In genomic region chr3:51940648-51941421, GRCh38 we compare ENCODE assay signal across 1 cellular context.
TF ChIP-seq lines count a peak whose summit lies in the region.

No MANE protein-coding gene starts in this region.

TF ChIP-seq in IMR-90, 13 proteins besides CTCF, POLR2A, EP300 and RAD21 (continued from another document):
- TF ChIP-seq CEBPB (IDR thresholded peaks at IDR 0.05; ENCODE audit: low read depth, low read length) (peak; percentile 36), MAZ (IDR thresholded peaks at IDR 0.05; ENCODE audit: borderline replicate concordance, low read depth, low read length) (no peak), FOS (IDR thresholded peaks at IDR 0.05; ENCODE audit: low read depth, low read length) (no peak), CHD1 (IDR thresholded peaks at IDR 0.05; ENCODE audit: low read depth, low read length) (no peak), MAFK (IDR thresholded peaks at IDR 0.05; ENCODE audit: low read depth, low read length) (no peak)
- TF ChIP-seq, protein P1, sequence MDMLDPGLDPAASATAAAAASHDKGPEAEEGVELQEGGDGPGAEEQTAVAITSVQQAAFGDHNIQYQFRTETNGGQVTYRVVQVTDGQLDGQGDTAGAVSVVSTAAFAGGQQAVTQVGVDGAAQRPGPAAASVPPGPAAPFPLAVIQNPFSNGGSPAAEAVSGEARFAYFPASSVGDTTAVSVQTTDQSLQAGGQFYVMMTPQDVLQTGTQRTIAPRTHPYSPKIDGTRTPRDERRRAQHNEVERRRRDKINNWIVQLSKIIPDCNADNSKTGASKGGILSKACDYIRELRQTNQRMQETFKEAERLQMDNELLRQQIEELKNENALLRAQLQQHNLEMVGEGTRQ (IDR thresholded peaks at IDR 0.05; ENCODE audit: low read depth, low read length), result no peak
TF ChIP-seq in IMR-90: peak in this region for 1.
